Comparison of ENCODE assay signal across 18 cellular contexts in the genomic region with DNA sequence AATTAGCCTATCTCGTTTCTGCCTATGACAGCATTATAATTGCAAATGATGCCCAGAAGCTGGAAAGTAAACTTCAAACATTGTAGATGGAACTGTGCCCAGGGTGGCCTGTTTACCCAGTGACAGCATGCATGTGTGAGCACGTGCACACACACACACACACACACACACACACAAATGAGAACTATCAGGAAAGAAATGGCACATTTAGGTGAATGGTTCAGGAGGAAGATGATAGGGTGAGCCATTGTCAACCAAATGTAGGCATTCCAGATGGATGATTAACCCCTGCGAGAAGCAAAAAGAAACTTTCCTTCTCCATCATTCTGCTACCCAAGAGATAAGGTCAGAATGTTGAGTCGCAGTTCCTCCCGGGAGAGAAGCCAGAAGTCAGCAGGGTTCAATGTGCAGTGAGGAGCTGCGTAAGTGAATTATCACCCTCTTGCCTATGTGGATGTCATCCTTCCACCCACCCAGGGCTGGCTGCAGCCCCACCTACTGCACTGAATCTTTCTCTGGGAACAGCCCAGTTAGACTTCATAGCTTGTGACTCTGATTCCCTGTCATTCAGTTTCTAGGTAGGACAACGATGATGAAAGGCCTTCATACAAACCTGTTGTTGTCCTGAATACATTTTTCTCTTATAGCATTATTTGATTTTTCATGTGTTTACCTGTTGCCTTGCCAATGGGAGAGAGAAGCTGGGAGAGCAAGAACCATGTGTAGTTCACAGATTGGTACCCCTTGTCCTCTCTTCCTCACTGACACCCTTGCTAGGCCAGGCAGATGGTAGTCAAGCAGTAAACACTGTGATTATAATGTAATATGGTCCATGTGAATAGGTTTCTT. TPM values are rescaled to one million over a fixed set of nuclear protein-coding genes. Genes with fewer than 3 reads are reported as not detected.
DNase-seq lines count a peak whose midpoint lies in the region; ATAC-seq and TF ChIP-seq lines count a peak whose summit lies in the region.
"Had no signal": no experiment of that assay in that cellular context is flagged by ENCODE, and none has a peak within 500 bp of the region (broad histone marks: within the 10 kb centered on the region; RNA-seq: fewer than 3 reads in every experiment).

No MANE protein-coding gene starts in this region.

- no peak overlapping the region for H3K9ac ChIP-seq in mesenchymal stem cell (ENCODE audit: low read length)

- no peak for TF ChIP-seq POLR2A in stomach (IDR thresholded peaks at IDR 0.05)

- no peaks in the 10 kb centered on the region for H3K79me1 ChIP-seq in mesenchymal stem cell (replicated peaks; ENCODE audit: low read length, poor library complexity, severe bottlenecking)

- 54% methylated on average over 7 of the region's 7 CpGs for WGBS in hepatocyte (ENCODE audit: low lambda C conversion rate, missing lambda C conversion rate)
- 29 to 40% (median 33%) methylated on average over 7 of the region's 7 CpGs for WGBS in stomach, 5 donors
- 54% methylated on average over 5 of the region's 7 CpGs for WGBS in mesenchymal stem cell

- peaks cover 6% of the 10 kb centered on the region for H3K4me1 ChIP-seq in hepatocyte (ENCODE audit: insufficient read depth)
- H3K4me1 ChIP-seq in stomach, result peaks cover 11 to 19% (median 15%) of the 10 kb centered on the region in 4 donors
- H3K4me1 ChIP-seq in mesenchymal stem cell (ENCODE audit: control insufficient read depth, insufficient read depth, low read depth, low read length), result peaks cover 4% of the 10 kb centered on the region
- H3K4me1 ChIP-seq in osteoblast (ENCODE audit: insufficient read depth, low read length), result no peaks in the 10 kb centered on the region
- H3K4me1 ChIP-seq: uterus had no signal

- no peak for TF ChIP-seq EP300 in stomach (IDR thresholded peaks at IDR 0.05)

- TF ChIP-seq CTCF in hepatocyte (IDR thresholded peaks at IDR 0.05; ENCODE audit: poor library complexity), result no peak
- no peak for TF ChIP-seq CTCF in stomach (IDR thresholded peaks at IDR 0.05)
- no peak for TF ChIP-seq CTCF in osteoblast (IDR thresholded peaks at IDR 0.05; ENCODE audit: extremely low read depth, low read depth, low read length)

- H3K4ac ChIP-seq in mesenchymal stem cell (ENCODE audit: low read depth in 1 of 2, low read length in 2 of 2), result no peak overlapping the region

- no peak overlapping the region for H2AFZ ChIP-seq in hepatocyte
- no peak overlapping the region for H2AFZ ChIP-seq in mesenchymal stem cell (ENCODE audit: low read depth, low read length)
- H2AFZ ChIP-seq in osteoblast (ENCODE audit: low read length), result no peak overlapping the region

- H2BK15ac ChIP-seq in mesenchymal stem cell (ENCODE audit: low read depth, poor library complexity, severe bottlenecking), result no peak overlapping the region

- H3K27ac ChIP-seq in hepatocyte (peak overlapping the region; percentile 50), stomach (no peak overlapping the region), mesenchymal stem cell (ENCODE audit: low read length, poor library complexity, severe bottlenecking) (no peak overlapping the region), osteoblast (ENCODE audit: low read depth, low read length) (no peak overlapping the region)
- H3K27ac ChIP-seq: C4-2B, uterus had no signal

- H3K4me3 ChIP-seq in hepatocyte (no peak overlapping the region), stomach (no peak overlapping the region), mesenchymal stem cell (ENCODE audit: insufficient read depth in 1 of 2, low read depth in 1 of 2, low read length in 2 of 2) (no peak overlapping the region), osteoblast (ENCODE audit: insufficient read depth, low read length) (no peak overlapping the region)
- H3K4me3 ChIP-seq: lung, uterus had no signal

- H4K20me1 ChIP-seq in hepatocyte (ENCODE audit: insufficient read depth, poor library complexity, severe bottlenecking), result no peaks in the 10 kb centered on the region
- no peaks in the 10 kb centered on the region for H4K20me1 ChIP-seq in osteoblast (ENCODE audit: insufficient read depth, low read length)

- no peak overlapping the region for H2AK5ac ChIP-seq in mesenchymal stem cell (ENCODE audit: low read length, severe bottlenecking)

- H3K14ac ChIP-seq in mesenchymal stem cell (ENCODE audit: low read length in 2 of 2), result no peak overlapping the region

- H3K9me3 ChIP-seq in hepatocyte (ENCODE audit: low read depth) (no peaks in the 10 kb centered on the region), stomach (no peaks in the 10 kb centered on the region), mesenchymal stem cell (ENCODE audit: control insufficient read depth, low read length) (no peaks in the 10 kb centered on the region), osteoblast (ENCODE audit: low read depth, low read length) (no peaks in the 10 kb centered on the region)
- H3K9me3 ChIP-seq: uterus had no signal

- H3K4me2 ChIP-seq in hepatocyte, result no peak overlapping the region
- no peak overlapping the region for H3K4me2 ChIP-seq in mesenchymal stem cell (ENCODE audit: low read length, poor library complexity, severe bottlenecking)
- no peak overlapping the region for H3K4me2 ChIP-seq in osteoblast (ENCODE audit: insufficient read depth, low read length)

- no peaks in the 10 kb centered on the region for H3K9me2 ChIP-seq in hepatocyte (replicated peaks; ENCODE audit: insufficient read depth)

- H3K27me3 ChIP-seq in hepatocyte (no peaks in the 10 kb centered on the region), stomach (peaks cover 0 to 30% (median 18%) of the 10 kb centered on the region in 3 donors), mesenchymal stem cell (ENCODE audit: control insufficient read depth in 1 of 2, insufficient read depth in 1 of 2, low read length in 2 of 2) (peaks cover 26 to 32% of the 10 kb centered on the region in 2 experiments), osteoblast (ENCODE audit: insufficient read depth, low read length) (peaks cover 6% of the 10 kb centered on the region)
- H3K27me3 ChIP-seq: uterus had no signal

- H3K79me2 ChIP-seq in hepatocyte (no peaks in the 10 kb centered on the region), osteoblast (ENCODE audit: insufficient read depth, low read length) (no peaks in the 10 kb centered on the region)

- H2BK5ac ChIP-seq in mesenchymal stem cell (ENCODE audit: low read depth, low read length, poor library complexity, severe bottlenecking), result no peak overlapping the region

- DNase-seq in NCI-H1105 treated with DMSO at 0.1 percent for 48 hours (lab: John Stamatoyannopoulos, UW) (peak; percentile 42), NCI-H1105 (lab: John Stamatoyannopoulos, UW) (no peak), SHP77 treated with DMSO at 0.1 percent for 48 hours (lab: John Stamatoyannopoulos, UW) (peak; percentile 28), hepatocyte (ENCODE audit: low spot score) (peak; percentile 46), stomach (peak; percentile 58), mesenchymal stem cell (no peak), osteoblast (ENCODE audit: insufficient read length, low spot score, missing footprints) (no peak)
- DNase-seq: activated CD8-positive, alpha-beta T cell treated with anti-CD3 and anti-CD28 coated beads for 36 hours; GOT3; NCI-H1694 treated with DMSO at 0.1 percent for 48 hours; NCI-H82; stimulated activated naive CD8-positive, alpha-beta T cell treated with anti-CD3 and anti-CD28 coated beads, Interleukin-15, Interleukin-2, amounts not matched to agents 100 U/mL and 50 U/mL, for 24 hours; uterus had no signal

- H3K23ac ChIP-seq in mesenchymal stem cell (ENCODE audit: low read length in 2 of 2), result no peak overlapping the region

- no peaks in the 10 kb centered on the region for H3K36me3 ChIP-seq in hepatocyte (replicated peaks; ENCODE audit: insufficient read depth, low read depth)
- H3K36me3 ChIP-seq in stomach, result no peaks in the 10 kb centered on the region
- no peaks in the 10 kb centered on the region for H3K36me3 ChIP-seq in mesenchymal stem cell (ENCODE audit: control insufficient read depth in 1 of 2, insufficient read depth in 2 of 2, low read depth in 1 of 2, low read length in 2 of 2)
- H3K36me3 ChIP-seq in osteoblast (ENCODE audit: insufficient read depth, low read length), result no peaks in the 10 kb centered on the region
- H3K36me3 ChIP-seq: uterus had no signal

- no peak overlapping the region for H2BK120ac ChIP-seq in mesenchymal stem cell (ENCODE audit: low read depth, low read length)

- no peak overlapping the region for H4K8ac ChIP-seq in mesenchymal stem cell (ENCODE audit: low read length)

- no peak overlapping the region for H2BK12ac ChIP-seq in mesenchymal stem cell (ENCODE audit: low read length in 2 of 2)

- ATAC-seq in HG02840 (IDR thresholded peaks at IDR 0.05; ENCODE audit: low FRiP score, unreplicated experiment), result no peak
- ATAC-seq: activated CD8-positive, alpha-beta T cell treated with anti-CD3 and anti-CD28 coated beads for 36 hours; natural killer cell treated with Interleukin-12 subunit alpha and Interleukin-12 subunit beta and Interleukin-15 and Interleukin-18, amount 100 ng/mL, for 72 hours; stimulated activated naive CD8-positive, alpha-beta T cell treated with anti-CD3 and anti-CD28 coated beads, Interleukin-15, Interleukin-2, amounts not matched to agents 100 U/mL and 50 U/mL, for 24 hours had no signal

- H3K18ac ChIP-seq in mesenchymal stem cell (ENCODE audit: low read depth in 1 of 2, low read length in 2 of 2), result no peak overlapping the region

- no peak overlapping the region for H4K91ac ChIP-seq in mesenchymal stem cell (ENCODE audit: low read length)

- intact Hi-C loops in stomach (cut with DNase I; ENCODE audit: low total_unique reads), result loop anchor here (10.0 kb wide), 1 partner anchor 67 kb away; no protein-coding TSS in a partner anchor

RNA-seq across cellular contexts. Expression of gene APOB, which starts 3.5 kb away (rescaled TPM):
- total RNA-seq in hepatocyte, result 804 and 814 TPM in 2 replicates
- polyA plus RNA-seq in hepatocyte, result 123 and 184 TPM in 2 replicates
- 10 to 100 TPM in 1 of 5 donors, 1 to 10 TPM in 1, under 1 TPM in 2, not detected in 1; under 0.01 to 30.7 (median 3.3) TPM for total RNA-seq in stomach
- polyA plus RNA-seq in stomach, result under 1 TPM in 1 of 3 donors, not detected in 2; 0.03 TPM
- 0.03 TPM for polyA plus RNA-seq in mesenchymal stem cell (2013, experiment 1 of 2)
- 0.04 TPM for polyA plus RNA-seq in mesenchymal stem cell (2013, experiment 2 of 2)
- total RNA-seq in osteoblast, result under 0.01 TPM in 2 replicates
- total RNA-seq: A172; activated CD8-positive, alpha-beta T cell treated with anti-CD3 and anti-CD28 coated beads for 36 hours; natural killer cell treated with Interleukin-12 subunit alpha and Interleukin-12 subunit beta and Interleukin-15 and Interleukin-18, amount 100 ng/mL, for 72 hours had no signal

Comparison
In these comparisons a context has a peak if more than half of its experiments do, and no peak if none do; other contexts are left out.
1. DNase-seq: peak in NCI-H1105 treated with DMSO at 0.1 percent for 48 hours (single experiment), SHP77 treated with DMSO at 0.1 percent for 48 hours (single experiment), hepatocyte (single experiment) and stomach (single experiment); none in NCI-H1105 (single experiment), mesenchymal stem cell (single experiment) and osteoblast (single experiment).
2. RNA of gene APOB, which starts 3.5 kb away (total RNA-seq): 804 to 814 TPM in hepatocyte; under 0.01 to 30.7 TPM in stomach and under 0.01 TPM in osteoblast; every median in the first group is over 10 times any median in the second.